In genomic region chr4:10111067-10111801, GRCh38 we compare ENCODE assay signal across 16 cellular contexts. TPM values are rescaled to one million over a fixed set of nuclear protein-coding genes. Genes with fewer than 3 reads are reported as not detected.
DNase-seq lines count a peak whose midpoint lies in the region; ATAC-seq and TF ChIP-seq lines count a peak whose summit lies in the region.
"Had no signal": no experiment of that assay in that cellular context is flagged by ENCODE, and none has a peak within 500 bp of the region (broad histone marks: within the 10 kb centered on the region; RNA-seq: fewer than 3 reads in every experiment).

No MANE protein-coding gene starts in this region.

- 96% methylated on average over 3 of the region's 13 CpGs; no CpG with 5 or more reads in 1 of the 2 experiments for WGBS in IMR-90 (ENCODE audit: extremely low coverage in 2 of 2, insufficient read length in 1 of 2), 2 experiments
- no CpG with 5 or more reads among the region's 13 CpGs for WGBS in neuronal stem cell (ENCODE audit: extremely low coverage in 2 of 2, insufficient read length in 2 of 2, insufficient replicate concordance in 1 of 2), 2 donors
- 90 to 97% (median 93%) methylated on average over 13 of the region's 13 CpGs for WGBS in spleen, 5 donors

- no peaks in the 10 kb centered on the region for H3K9me3 ChIP-seq in CD8-positive, alpha-beta T cell (ENCODE audit: low read length)
- H3K9me3 ChIP-seq in IMR-90 (ENCODE audit: control insufficient read depth, insufficient read depth, low read length) (no peaks in the 10 kb centered on the region), neuronal stem cell (replicated peaks in 1 of 2; ENCODE audit: control insufficient read depth in 2 of 2, insufficient read depth in 1 of 2, low read depth in 1 of 2, low read length in 2 of 2) (no peaks in the 10 kb centered on the region), spleen (no peaks in the 10 kb centered on the region)

- no peak; the same call in 1 of the 2 replicates for TF ChIP-seq POLR2A in IMR-90 (IDR thresholded peaks at IDR 0.05; ENCODE audit: low read depth, low read length)
- TF ChIP-seq POLR2A in spleen (IDR thresholded peaks at IDR 0.05) = no peak

- no peak overlapping the region for H3K27ac ChIP-seq in CD8-positive, alpha-beta T cell (ENCODE audit: low read depth, low read length)
- H3K27ac ChIP-seq in IMR-90 (ENCODE audit: insufficient read depth, low read length) (no peak overlapping the region; the same call in 1 of the 2 replicates), neuronal stem cell (replicated peaks; ENCODE audit: low read length) (no peak overlapping the region), spleen (peak overlapping the region in 1 of 8 donors; percentile 21)

- 0 out of 2 replicates have a peak overlapping the region, but pooled peaks have one; percentile 21 for H3K23ac ChIP-seq in IMR-90 (ENCODE audit: low read depth, low read length)
- H3K23ac ChIP-seq in neuronal stem cell (ENCODE audit: low read depth, low read length, poor library complexity) = no peak overlapping the region

- H3K36me3 ChIP-seq in CD8-positive, alpha-beta T cell (ENCODE audit: insufficient read depth, low read length) = peaks cover 77% of the 10 kb centered on the region
- H3K36me3 ChIP-seq in IMR-90 (ENCODE audit: control insufficient read depth, insufficient read depth, low read length) = peaks cover 87% of the 10 kb centered on the region
- H3K36me3 ChIP-seq in neuronal stem cell (replicated peaks in 1 of 2; ENCODE audit: control insufficient read depth in 2 of 2, insufficient read depth in 2 of 2, low read length in 2 of 2) = peaks cover 59 to 97% of the 10 kb centered on the region in 2 donors
- H3K36me3 ChIP-seq in spleen = peaks cover 0 to 95% (median 80%) of the 10 kb centered on the region in 6 donors

- in situ Hi-C loops in IMR-90 (cut with MboI; ENCODE audit: low sequenced_read_pairs) = no loop called here

- no peak overlapping the region for H2BK15ac ChIP-seq in IMR-90 (ENCODE audit: low read depth, low read length)
- no peak overlapping the region for H2BK15ac ChIP-seq in neuronal stem cell (ENCODE audit: low read length)

- no peak for DNase-seq in CD8-positive, alpha-beta T cell
- no peak for DNase-seq in IMR-90
- DNase-seq in central memory CD8-positive, alpha-beta T cell (ENCODE audit: low spot score in 2 of 2) = no peak
- DNase-seq in neuronal stem cell (ENCODE audit: low spot score) = no peak
- DNase-seq in DMS79 treated with DMSO at 0.1 percent for 48 hours (lab: John Stamatoyannopoulos, UW) = no peak
- DNase-seq in spleen = no peak
- DNase-seq: COR-L47; erythroblast; NCI-H1092 treated with DMSO at 0.1 percent for 48 hours; stimulated activated CD4-positive, alpha-beta T cell treated with anti-CD3 and anti-CD28 coated beads, Interleukin-4, amount 100 ng/mL, for 4 hours; T1000 had no signal

- peaks cover 0 to 73% of the 10 kb centered on the region in 2 experiments; a peak in 2 of 4 replicates for H3K79me1 ChIP-seq in IMR-90 (ENCODE audit: low read depth in 1 of 2, low read length in 2 of 2)
- peaks cover 9% of the 10 kb centered on the region for H3K79me1 ChIP-seq in neuronal stem cell (ENCODE audit: low read depth, low read length)

- H3K36me3 Mint-ChIP-seq in CD8-positive, alpha-beta T cell = peaks cover 93% of the 10 kb centered on the region
- peaks cover 69% of the 10 kb centered on the region for H3K36me3 Mint-ChIP-seq in central memory CD8-positive, alpha-beta T cell (ENCODE audit: insufficient read depth)

- CTCF ChIA-PET in CD8-positive, alpha-beta T cell (lab: Charles Lee) = no interaction called here
- CTCF ChIA-PET in IMR-90 (lab: Yijun Ruan, JAX) = no interaction called here

- H3K14ac ChIP-seq in IMR-90 (replicated peaks; ENCODE audit: low read depth, low read length) (no peak overlapping the region), neuronal stem cell (ENCODE audit: low read length) (peak overlapping the region; percentile 38)

- H2BK120ac ChIP-seq in IMR-90 (ENCODE audit: low read depth, low read length) = no peak overlapping the region
- no peak overlapping the region for H2BK120ac ChIP-seq in neuronal stem cell (ENCODE audit: low read depth, low read length)

- H2AFZ ChIP-seq in IMR-90 (replicated peaks; ENCODE audit: low read length, poor library complexity) (no peak overlapping the region), neuronal stem cell (ENCODE audit: low read length) (no peak overlapping the region)

- POLR2A ChIA-PET in CD8-positive, alpha-beta T cell (lab: Charles Lee) = interaction anchor here (1.2 kb wide), 1 partner anchor 15 kb away, joined by 3 read pairs; no protein-coding TSS in a partner anchor
- POLR2A ChIA-PET in IMR-90 (lab: Charles Lee; ENCODE audit: unreplicated experiment) = interaction anchor here (0.6 kb wide), 1 partner anchor 526 kb away, joined by 3 read pairs; no protein-coding TSS in a partner anchor

- no peak overlapping the region for H3K4me2 ChIP-seq in IMR-90 (ENCODE audit: low read depth, low read length)
- H3K4me2 ChIP-seq in neuronal stem cell (ENCODE audit: insufficient read depth, low read length, poor library complexity, severe bottlenecking) = no peak overlapping the region

- H3K9ac ChIP-seq in IMR-90 (ENCODE audit: low read depth, low read length) (no peak overlapping the region), neuronal stem cell (ENCODE audit: low read depth, low read length, poor library complexity) (peak overlapping the region; percentile 60)

- no peaks in the 10 kb centered on the region for H3K9me3 Mint-ChIP-seq in CD8-positive, alpha-beta T cell
- no peaks in the 10 kb centered on the region for H3K9me3 Mint-ChIP-seq in central memory CD8-positive, alpha-beta T cell
- H3K9me3 Mint-ChIP-seq: brain, mesothelial cell of epicardium had no signal

- peak overlapping the region; percentile 18 for H3K4me3 Mint-ChIP-seq in CD8-positive, alpha-beta T cell
- peak overlapping the region; percentile 77 for H3K4me3 Mint-ChIP-seq in central memory CD8-positive, alpha-beta T cell
- H3K4me3 Mint-ChIP-seq: mesothelial cell of epicardium had no signal

- no peaks in the 10 kb centered on the region for H3K27me3 Mint-ChIP-seq in CD8-positive, alpha-beta T cell (ENCODE audit: low read depth)
- H3K27me3 Mint-ChIP-seq in central memory CD8-positive, alpha-beta T cell = no peaks in the 10 kb centered on the region

- intact Hi-C loops in CD8-positive, alpha-beta T cell (cut with DNase I, micrococcal nuclease) = loop anchor here in 1 of 2 experiments (5.0 kb wide), 1 partner anchor 509 kb away; no protein-coding TSS in a partner anchor
- intact Hi-C loops in IMR-90 (cut with micrococcal nuclease) = no loop called here
- intact Hi-C loops in spleen (cut with DNase I; ENCODE audit: low total_unique reads) = no loop called here

- no peak for ATAC-seq in CD8-positive, alpha-beta T cell
- ATAC-seq in IMR-90 (ENCODE audit: low read depth) (no peak), HG02759 (IDR thresholded peaks at IDR 0.05; ENCODE audit: unreplicated experiment) (no peak), HG03354 (IDR thresholded peaks at IDR 0.05; ENCODE audit: poor library complexity, severe bottlenecking, unreplicated experiment) (no peak)
- ATAC-seq in central memory CD8-positive, alpha-beta T cell (replicated peaks; ENCODE audit: extremely low read depth, poor library complexity, severe bottlenecking) = no peak
- ATAC-seq: Panc1 had no signal

- H4K20me1 ChIP-seq in IMR-90 (ENCODE audit: insufficient read depth, low read length) = peaks cover 97% of the 10 kb centered on the region

- H3K9me1 ChIP-seq in IMR-90 (ENCODE audit: insufficient read depth, low read length) = peaks cover 57% of the 10 kb centered on the region

- H3K4ac ChIP-seq in IMR-90 (ENCODE audit: low read depth, low read length) = no peak overlapping the region; the same call in 1 of the 2 replicates
- no peak overlapping the region for H3K4ac ChIP-seq in neuronal stem cell (ENCODE audit: low read length)

- no peak overlapping the region for H3K56ac ChIP-seq in IMR-90 (ENCODE audit: extremely low read depth, insufficient read depth, low read length)

- no peak overlapping the region for H3K18ac ChIP-seq in IMR-90 (ENCODE audit: low read depth, low read length)
- no peak overlapping the region for H3K18ac ChIP-seq in neuronal stem cell (ENCODE audit: low read length)

- H2AK5ac ChIP-seq in IMR-90 (ENCODE audit: low read depth, low read length) = no peak overlapping the region
- H2AK5ac ChIP-seq in neuronal stem cell (ENCODE audit: low read depth, low read length) = no peak overlapping the region

- H2BK20ac ChIP-seq in IMR-90 (ENCODE audit: low read depth, low read length) = no peak overlapping the region

- H2BK12ac ChIP-seq in neuronal stem cell (ENCODE audit: low read length) = no peak overlapping the region

- H4K5ac ChIP-seq in IMR-90 (ENCODE audit: low read depth, low read length) = no peak overlapping the region

- H2BK5ac ChIP-seq in IMR-90 (ENCODE audit: low read depth, low read length, poor library complexity, severe bottlenecking) = no peak overlapping the region
- no peak overlapping the region for H2BK5ac ChIP-seq in neuronal stem cell (ENCODE audit: low read length)

- peak overlapping the region; percentile 94 for H3K27ac Mint-ChIP-seq in CD8-positive, alpha-beta T cell
- no peak overlapping the region for H3K27ac Mint-ChIP-seq in central memory CD8-positive, alpha-beta T cell (ENCODE audit: low read depth)
- H3K27ac Mint-ChIP-seq: mesothelial cell of epicardium had no signal

- dilution Hi-C loops in IMR-90 (cut with HindIII; ENCODE audit: low sequenced_read_pairs, unreplicated experiment) = no loop called here

- peaks cover 94% of the 10 kb centered on the region for H3K4me1 ChIP-seq in CD8-positive, alpha-beta T cell (ENCODE audit: insufficient read depth, low read length)
- H3K4me1 ChIP-seq in IMR-90 (ENCODE audit: control insufficient read depth, insufficient read depth, low read length) (peaks cover 62% of the 10 kb centered on the region), neuronal stem cell (ENCODE audit: control insufficient read depth in 2 of 2, insufficient read depth in 1 of 2, low read depth in 1 of 2, low read length in 2 of 2) (peaks cover 10 to 18% of the 10 kb centered on the region in 2 donors), spleen (peaks cover 34 to 99% (median 94%) of the 10 kb centered on the region in 6 donors)

- no peak overlapping the region for H3K4me3 ChIP-seq in CD8-positive, alpha-beta T cell (ENCODE audit: low read depth, low read length)
- H3K4me3 ChIP-seq in IMR-90 (ENCODE audit: insufficient read depth, low read depth, low read length) (no peak overlapping the region), neuronal stem cell (ENCODE audit: low read length in 2 of 2) (no peak overlapping the region), spleen (peak overlapping the region in 1 of 8 donors; percentile 0)

- TF ChIP-seq CTCF in CD8-positive, alpha-beta T cell (IDR thresholded peaks at IDR 0.05) = no peak
- TF ChIP-seq CTCF in IMR-90 (conservative IDR thresholded peaks at IDR 0.05; ENCODE audit: low read depth, low read length) (no peak), spleen (IDR thresholded peaks at IDR 0.05 in 8 of 11, conservative IDR thresholded peaks at IDR 0.05 in 3 of 11) (no peak)

- H4K91ac ChIP-seq in IMR-90 (ENCODE audit: insufficient read depth, low read depth, low read length) = no peak overlapping the region
- no peak overlapping the region for H4K91ac ChIP-seq in neuronal stem cell (ENCODE audit: low read depth, low read length, poor library complexity)

- H4K8ac ChIP-seq in IMR-90 (ENCODE audit: low read depth in 2 of 2, low read length in 2 of 2) (peak overlapping the region in 1 of 2 experiments; percentile 14; a peak in 1 of 4 replicates), neuronal stem cell (ENCODE audit: low read depth, low read length) (no peak overlapping the region)

- no peak overlapping the region for H2AK9ac ChIP-seq in IMR-90 (replicated peaks; ENCODE audit: low read depth, low read length, poor library complexity)

- peaks cover 95% of the 10 kb centered on the region for H3K4me1 Mint-ChIP-seq in CD8-positive, alpha-beta T cell (ENCODE audit: low read depth)
- peaks cover 97% of the 10 kb centered on the region for H3K4me1 Mint-ChIP-seq in central memory CD8-positive, alpha-beta T cell

- no TSS peak for BruUV-seq in IMR-90 (replicated peaks; lab: Mats Ljungman, UMichigan)

- TF ChIP-seq RAD21 in IMR-90 (IDR thresholded peaks at IDR 0.05; ENCODE audit: low read length) = no peak

- H3K27me3 ChIP-seq in CD8-positive, alpha-beta T cell (ENCODE audit: insufficient read depth, low read length) = no peaks in the 10 kb centered on the region
- H3K27me3 ChIP-seq in IMR-90 (ENCODE audit: control insufficient read depth, insufficient read depth, low read length) (no peaks in the 10 kb centered on the region), neuronal stem cell (ENCODE audit: control insufficient read depth in 3 of 3, insufficient read depth in 3 of 3, low read depth in 1 of 3, low read length in 3 of 3) (no peaks in the 10 kb centered on the region), spleen (replicated peaks in 1 of 7) (no peaks in the 10 kb centered on the region)

RNA-seq across cellular contexts. Expression of gene WDR1, which starts 5.4 kb away (rescaled TPM):
- total RNA-seq in CD8-positive, alpha-beta T cell = 100 to 1,000 TPM; 220 to 224 TPM
- total RNA-seq in IMR-90 (2012; rRNA removed) = 782 and 992 TPM in 2 replicates
- 725 and 739 TPM in 2 replicates for polyA plus RNA-seq in IMR-90 (2012; rRNA removed)
- 709 and 1,014 TPM in 2 replicates for polyA plus RNA-seq in IMR-90 (2012; cell fraction: cytosol; rRNA removed)
- 487 and 886 TPM in 2 replicates for polyA plus RNA-seq in IMR-90 (2012; cell fraction: nucleus; rRNA removed; ENCODE audit: low replicate concordance)
- 78.8 TPM for polyA plus RNA-seq in neuronal stem cell (2013, experiment 1 of 2)
- polyA plus RNA-seq in neuronal stem cell (2013, experiment 2 of 2) = 78.7 TPM
- 100 to 1,000 TPM; 124 to 377 (median 192) TPM for total RNA-seq in spleen
- 100 to 1,000 TPM in 1 of 3 donors, 10 to 100 TPM in 2; 56.6 to 105 (median 84.0) TPM for polyA plus RNA-seq in spleen
